ENCODE assay signal across 8 cellular contexts in the genomic region with DNA sequence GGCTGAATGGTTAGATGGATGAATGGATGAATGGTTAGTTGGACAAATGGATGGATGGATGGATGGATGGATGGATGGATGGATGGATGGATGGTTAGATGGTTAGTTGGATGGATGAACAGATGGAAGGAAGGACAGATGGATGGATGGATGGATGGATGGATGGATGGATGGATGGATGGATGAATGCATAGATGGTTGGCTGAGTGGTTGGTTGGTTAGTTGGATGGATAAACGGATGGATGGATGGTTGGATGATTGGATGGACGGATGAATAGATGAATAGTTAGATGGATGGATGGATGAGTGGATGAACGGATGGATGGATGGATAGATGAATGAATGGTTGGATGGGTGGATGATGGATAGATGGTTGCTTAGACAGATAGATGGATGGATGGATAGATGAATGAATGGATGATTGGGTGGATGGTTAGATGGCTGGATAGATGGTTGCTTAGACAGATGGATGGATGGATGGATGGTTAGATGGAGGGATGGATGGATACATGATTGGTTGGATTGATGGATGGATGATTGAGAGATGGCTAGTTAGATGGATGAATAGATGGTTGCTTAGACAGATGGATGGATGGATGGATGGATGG.
"Had no signal": no experiment of that assay in that cellular context is flagged by ENCODE, and none has a peak within 500 bp of the region (broad histone marks: within the 10 kb centered on the region; RNA-seq: fewer than 3 reads in every experiment).

No MANE protein-coding gene starts in this region.

- H3K4me3 Mint-ChIP-seq: GM23338 had no signal

- H3K9ac ChIP-seq: KMS-11 had no signal

- H3K27ac Mint-ChIP-seq: GM23338 had no signal

- H3K4me2 ChIP-seq: GM23338, KMS-11 had no signal

- DNase-seq: H7, KBM-7 had no signal

- H3K9me3 ChIP-seq: HAP-1 had no signal

- H3K36me3 ChIP-seq: HAP-1 had no signal

- H3K4me3 ChIP-seq: GM23338, HAP-1 had no signal

- ATAC-seq: GM23338, HCT116, HepG2 had no signal

- H3K4me1 ChIP-seq: HAP-1 had no signal

- FAIRE-seq: HepG2 had no signal

- H3K27ac ChIP-seq: HL-60, KMS-11 had no signal

- H2AFZ ChIP-seq: GM23338 had no signal
